Comparison of ENCODE assay signal across 11 cellular contexts in the genomic region with DNA sequence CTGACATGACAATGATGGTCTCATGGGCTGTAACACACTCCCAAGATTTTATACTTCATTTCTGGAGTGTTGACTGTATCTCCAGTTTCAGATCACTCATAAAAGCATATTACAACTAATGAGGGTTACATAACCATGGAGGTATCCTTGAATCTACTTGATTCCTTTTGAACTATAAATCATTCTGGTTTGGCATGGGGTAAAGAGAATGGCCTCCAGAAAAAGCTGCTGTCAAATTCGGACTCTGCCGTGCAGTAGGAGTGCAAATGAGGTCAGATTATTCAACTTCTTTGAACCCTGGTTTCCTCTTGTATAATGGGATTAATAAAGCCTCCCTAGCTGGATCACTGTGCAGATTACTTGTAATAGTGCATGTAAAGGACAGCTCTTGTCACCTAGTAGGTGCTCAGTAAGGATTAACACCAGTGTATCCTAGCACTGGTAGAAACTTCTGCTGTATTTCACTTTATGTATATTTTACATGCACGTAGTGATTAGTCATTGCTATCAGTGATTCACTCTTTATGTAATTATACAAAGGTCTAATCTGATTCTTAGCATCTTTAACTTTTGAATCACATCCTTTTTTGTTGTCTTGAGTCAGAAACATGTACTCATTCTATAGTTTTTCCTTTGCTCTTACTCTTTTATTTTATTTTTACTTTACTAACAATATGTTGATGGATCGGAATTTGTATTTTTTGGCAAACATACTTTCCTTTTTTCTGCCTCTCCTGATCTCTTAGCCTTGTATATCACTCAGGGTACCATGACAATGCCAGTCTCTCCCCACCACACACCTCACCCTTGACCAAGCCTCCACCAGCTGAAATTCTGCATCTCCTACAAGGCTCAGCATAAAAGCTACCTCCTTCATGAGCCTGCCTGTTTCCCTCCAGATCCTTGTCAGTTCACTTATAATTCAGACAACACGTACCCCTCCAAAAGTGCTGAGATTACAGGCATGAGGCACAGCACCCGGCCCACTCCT. TPM values are rescaled to one million over a fixed set of nuclear protein-coding genes. Genes with fewer than 3 reads are reported as not detected.
DNase-seq lines count a peak whose midpoint lies in the region; ATAC-seq and TF ChIP-seq lines count a peak whose summit lies in the region.
"Had no signal": no experiment of that assay in that cellular context is flagged by ENCODE, and none has a peak within 500 bp of the region (broad histone marks: within the 10 kb centered on the region; RNA-seq: fewer than 3 reads in every experiment).

No MANE protein-coding gene starts in this region.

- H3K27me3 Mint-ChIP-seq in T-cell (no peaks in the 10 kb centered on the region), Caco-2 (ENCODE audit: insufficient read depth, unreplicated experiment) (peaks cover 4% of the 10 kb centered on the region)

- ATAC-seq in right cardiac atrium (no peak), T-cell (replicated peaks in 1 of 4) (no peak), GM19397 (IDR thresholded peaks at IDR 0.05; ENCODE audit: unreplicated experiment) (no peak)

- no TSS peak for BruUV-seq in Caco-2 (replicated peaks; lab: Mats Ljungman, UMichigan)

- 52% methylated on average over 6 of the region's 6 CpGs for WGBS in right cardiac atrium

- H3K27ac Mint-ChIP-seq in T-cell (peak overlapping the region; percentile 74 to 77), Caco-2 (ENCODE audit: unreplicated experiment) (no peak overlapping the region)

- H3K9me3 ChIP-seq in left ventricle myocardium inferior (replicated peaks) (no peaks in the 10 kb centered on the region), right cardiac atrium (ENCODE audit: control insufficient read depth, low read length) (no peaks in the 10 kb centered on the region), Caco-2 (no peaks in the 10 kb centered on the region)

- H3K4me1 Mint-ChIP-seq in T-cell (peaks cover 72 to 81% (median 76%) of the 10 kb centered on the region in 3 donors), Caco-2 (ENCODE audit: low read depth, unreplicated experiment) (no peaks in the 10 kb centered on the region)

- peak overlapping the region; percentile 24 for H3K27ac ChIP-seq in left ventricle myocardium inferior (replicated peaks)
- H3K27ac ChIP-seq in right cardiac atrium (ENCODE audit: low read length), result no peak overlapping the region
- peak overlapping the region; percentile 93 for H3K27ac ChIP-seq in epithelial cell of prostate

- TF ChIP-seq CTCF in left ventricle myocardium inferior (IDR thresholded peaks at IDR 0.05; ENCODE audit: borderline replicate concordance), result no peak
- no peak for TF ChIP-seq CTCF in Caco-2 (IDR thresholded peaks at IDR 0.05; ENCODE audit: insufficient read depth in 1 of 2, low read depth in 1 of 2, low read length in 1 of 2, severe bottlenecking in 1 of 2, unreplicated experiment in 1 of 2)

- H3K36me3 Mint-ChIP-seq in T-cell, result peaks cover 7% of the 10 kb centered on the region
- H3K36me3 Mint-ChIP-seq in Caco-2 (ENCODE audit: insufficient read depth, unreplicated experiment), result no peaks in the 10 kb centered on the region

- no peak for DNase-seq in left ventricle myocardium inferior
- no peak for DNase-seq in right cardiac atrium
- DNase-seq in T-cell, result no peak
- no peak for DNase-seq in epithelial cell of prostate (ENCODE audit: low read depth, low spot score)
- no peak for DNase-seq in NCI-H1436 treated with DMSO at 0.1 percent for 48 hours (lab: John Stamatoyannopoulos, UW)
- DNase-seq in Caco-2, result no peak
- DNase-seq in DMS153 (lab: John Stamatoyannopoulos, UW), result no peak
- DNase-seq: DMS53, NCI-H2107, T-helper 9 cell had no signal

- H3K36me3 ChIP-seq in left ventricle myocardium inferior (no peaks in the 10 kb centered on the region), Caco-2 (ENCODE audit: control insufficient read depth, insufficient read depth, low read length) (no peaks in the 10 kb centered on the region)

- H3K27me3 ChIP-seq in left ventricle myocardium inferior (ENCODE audit: low read depth), result no peaks in the 10 kb centered on the region
- no peaks in the 10 kb centered on the region for H3K27me3 ChIP-seq in right cardiac atrium (ENCODE audit: control insufficient read depth, insufficient read depth)
- no peaks in the 10 kb centered on the region for H3K27me3 ChIP-seq in Caco-2 (replicated peaks; ENCODE audit: control insufficient read depth, insufficient read depth, low read length)

- H3K4me3 Mint-ChIP-seq in T-cell, result peak overlapping the region; percentile 70 to 96 (median 72)
- H3K4me3 Mint-ChIP-seq in Caco-2 (ENCODE audit: unreplicated experiment), result no peak overlapping the region

- H3K9me3 Mint-ChIP-seq in T-cell (no peaks in the 10 kb centered on the region), Caco-2 (ENCODE audit: unreplicated experiment) (no peaks in the 10 kb centered on the region)

- CTCF ChIA-PET in T-cell (lab: Charles Lee) (interaction anchor here (0.8 to 2.6 kb wide), 12 partner anchors 9 to 132 kb away, joined by 3 to 16 read pairs (median 4); no protein-coding TSS in a partner anchor), Caco-2 (lab: Charles Lee) (no interaction called here)

- H3K4me3 ChIP-seq in left ventricle myocardium inferior, result peak overlapping the region; percentile 94
- no peak overlapping the region for H3K4me3 ChIP-seq in right cardiac atrium (ENCODE audit: low read length)
- H3K4me3 ChIP-seq in Caco-2 (ENCODE audit: low read depth, low read length), result no peak overlapping the region

- H3K4me1 ChIP-seq in left ventricle myocardium inferior (peaks cover 91% of the 10 kb centered on the region), right cardiac atrium (ENCODE audit: control insufficient read depth, insufficient read depth, low read length) (no peaks in the 10 kb centered on the region), Caco-2 (peaks cover 6% of the 10 kb centered on the region; the same call in 1 of the 2 replicates)

- intact Hi-C loops in left ventricle myocardium inferior (cut with micrococcal nuclease) (loop anchor here (10.0 kb wide), 1 partner anchor 79 kb away; no protein-coding TSS in a partner anchor), right cardiac atrium (cut with DNase I) (loop anchor here in 2 of 4 donors (10.0 kb wide), 2 partner anchors 69 to 129 kb away; no protein-coding TSS in a partner anchor), Caco-2 (cut with micrococcal nuclease; ENCODE audit: unreplicated experiment) (no loop called here)

- POLR2A ChIA-PET in T-cell (lab: Charles Lee), result interaction anchor here (0.5 to 1.8 kb wide), 9 partner anchors 9 to 127 kb away, joined by 3 to 8 read pairs (median 4); no protein-coding TSS in a partner anchor
- POLR2A ChIA-PET in Caco-2 (lab: Charles Lee), result no interaction called here

RNA-seq across cellular contexts. Expression of a gene that starts 3.2 kb away (rescaled TPM):
- total RNA-seq in left ventricle myocardium inferior, result 6.2 TPM
- total RNA-seq in right cardiac atrium, result 10 to 100 TPM in 1 of 4 donors, 1 to 10 TPM in 3; 5.9 to 10.6 (median 6.9) TPM
- 3.6 TPM for polyA plus RNA-seq in right cardiac atrium
- total RNA-seq in T-cell, result 10 to 100 TPM; 33.4 to 48.4 (median 41.9) TPM
- total RNA-seq in Caco-2 (2022), result 0.07 and 0.11 TPM in 2 replicates
